Comparison of ENCODE assay signal across 11 cellular contexts in genomic region chr18:26804474-26804873, GRCh38.
DNase-seq lines count a peak whose midpoint lies in the region; ATAC-seq, FAIRE-seq and TF ChIP-seq lines count a peak whose summit lies in the region.
"Had no signal": no experiment of that assay in that cellular context is flagged by ENCODE, and none has a peak within 500 bp of the region (broad histone marks: within the 10 kb centered on the region; RNA-seq: fewer than 3 reads in every experiment).

No MANE protein-coding gene starts in this region.

- TF ChIP-seq CTCF in GM20000 (IDR thresholded peaks at IDR 0.05; ENCODE audit: extremely low read depth, missing control alignments) = peak; percentile 13

- FAIRE-seq in GM12892 (lab: Jason Lieb, UNC) = no peak

- in situ Hi-C loops in ACHN (cut with HindIII; ENCODE audit: low pct_ligation_motif_present, low pct_unique_long_range_greater_than_20kb, low sequenced_read_pairs) = no loop called here

- TF ChIP-seq POLR2A in GM12892 (IDR thresholded peaks at IDR 0.05; ENCODE audit: low read depth, low read length) = no peak

- DNase-seq in ACHN (peak; percentile 19), GM20000 (ENCODE audit: low spot score) (no peak), SW480 (ENCODE audit: low spot score) (peak; percentile 1), left colon (peak in 1 of 2 donors; percentile 7), T-helper 9 cell (no peak), GM12892 (ENCODE audit: insufficient read length) (no peak)
- no peak for DNase-seq in activated CD4-positive, alpha-beta T cell treated with anti-CD3 and anti-CD28 coated beads, Interleukin-2, amount 50 U/mL, for 1 hour
- DNase-seq: activated naive CD4-positive, alpha-beta T cell treated with anti-CD3 and anti-CD28 coated beads, Interleukin-2, amount 50 U/mL, for 16 hours; CD4-positive, alpha-beta memory T cell; T-helper 17 cell had no signal

- intact Hi-C loops in left colon (cut with DNase I, micrococcal nuclease) = no loop called here

- ATAC-seq in left colon (peak; percentile 54), GM21447 (IDR thresholded peaks at IDR 0.05; ENCODE audit: unreplicated experiment) (no peak)
- ATAC-seq: T-helper 17 cell had no signal

Comparison
In these comparisons a context has a peak if more than half of its experiments do, and no peak if none do; other contexts are left out.
1. DNase-seq: peak in ACHN (single experiment) and SW480 (single experiment); none in GM20000 (single experiment), T-helper 9 cell (single experiment), activated CD4-positive, alpha-beta T cell treated with anti-CD3 and anti-CD28 coated beads, Interleukin-2, amount 50 U/mL, for 1 hour (single experiment) and GM12892 (single experiment).